In the genomic region with DNA sequence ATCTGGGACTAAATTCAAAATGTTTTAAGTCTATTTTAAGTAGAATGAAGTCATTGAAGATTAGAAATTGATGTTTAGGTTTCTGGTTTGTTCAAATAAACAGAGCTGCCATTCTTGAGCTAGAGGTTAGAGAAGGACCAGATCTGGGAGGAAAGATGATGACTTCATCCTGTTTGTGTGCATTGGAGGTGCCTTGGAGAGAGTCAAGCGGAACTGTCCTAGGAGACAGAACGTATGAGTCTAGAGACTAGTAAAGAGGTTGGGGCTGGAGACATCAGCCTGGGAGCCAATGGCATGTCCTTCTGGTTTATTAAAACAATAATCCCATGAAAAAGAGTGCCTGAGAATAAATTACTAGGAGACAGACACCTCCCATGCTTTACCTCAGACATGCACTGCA, we compare ENCODE assay signal across 27 cellular contexts.
"Had no signal": no experiment of that assay in that cellular context is flagged by ENCODE, and none has a peak within 500 bp of the region (broad histone marks: within the 10 kb centered on the region; RNA-seq: fewer than 3 reads in every experiment).

No MANE protein-coding gene starts in this region.

- FAIRE-seq: astrocyte, bronchial epithelial cell, colon had no signal

- ATAC-seq: activated CD4-positive, alpha-beta T cell treated with anti-CD3 and anti-CD28 coated beads for 36 hours; activated CD8-positive, alpha-beta memory T cell treated with anti-CD3 and anti-CD28 coated beads, Interleukin-2, amount 10 ng/mL, durations not matched to agents 7 days and 5 days; activated CD8-positive, alpha-beta T cell treated with anti-CD3 and anti-CD28 coated beads, Interleukin-2, amount 10 ng/mL, durations not matched to agents 7 days and 5 days; effector memory CD8-positive, alpha-beta T cell; foreskin keratinocyte; gastroesophageal sphincter had no signal

- DNase-seq: activated CD4-positive, alpha-beta memory T cell treated with anti-CD3 and anti-CD28 coated beads for 36 hours; activated CD4-positive, alpha-beta T cell treated with anti-CD3 and anti-CD28 coated beads for 36 hours; activated CD4-positive, alpha-beta T cell treated with anti-CD3 and anti-CD28 coated beads, Interleukin-2, amount 10 ng/mL, durations not matched to agents 24 days and 14 days; activated CD4-positive, CD25-positive, alpha-beta regulatory T cell; activated CD4-positive, CD25-positive, alpha-beta regulatory T cell treated with anti-CD3 and anti-CD28 coated beads, Interleukin-2, amount 50 U/mL, for 72 hours; activated CD8-positive, alpha-beta memory T cell treated with anti-CD3 and anti-CD28 coated beads, Interleukin-2, amount 10 ng/mL, durations not matched to agents 7 days and 5 days; activated CD8-positive, alpha-beta memory T cell treated with anti-CD3 and anti-CD28 coated beads, Interleukin-2, amount 50 U/mL, for 4 hours; activated CD8-positive, alpha-beta T cell treated with anti-CD3 and anti-CD28 coated beads, Interleukin-2, amount 10 ng/mL, durations not matched to agents 7 days and 5 days; activated effector memory CD4-positive, alpha-beta T cell treated with anti-CD3 and anti-CD28 coated beads, Interleukin-2, amount 50 U/mL, for 16 hours; activated naive CD4-positive, alpha-beta T cell treated with anti-CD3 and anti-CD28 coated beads, Interleukin-2, amount 50 U/mL, for 16 hours; activated T-cell treated with anti-CD3 and anti-CD28 coated beads, Interleukin-2, amount 50 U/mL, for 1 hour; activated T-cell treated with anti-CD3 and anti-CD28 coated beads, Interleukin-2, amount 50 U/mL, for 48 hours; amniotic stem cell; anterior cingulate cortex; brain microvascular endothelial cell; cortex of kidney; dermis blood vessel endothelial cell; effector CD4-positive, alpha-beta T cell; effector memory CD8-positive, alpha-beta T cell; erythroblast; foreskin keratinocyte; head of caudate nucleus; T-helper 2 cell had no signal
